Comparison of ENCODE assay signal across 1 cellular context in the genomic region with DNA sequence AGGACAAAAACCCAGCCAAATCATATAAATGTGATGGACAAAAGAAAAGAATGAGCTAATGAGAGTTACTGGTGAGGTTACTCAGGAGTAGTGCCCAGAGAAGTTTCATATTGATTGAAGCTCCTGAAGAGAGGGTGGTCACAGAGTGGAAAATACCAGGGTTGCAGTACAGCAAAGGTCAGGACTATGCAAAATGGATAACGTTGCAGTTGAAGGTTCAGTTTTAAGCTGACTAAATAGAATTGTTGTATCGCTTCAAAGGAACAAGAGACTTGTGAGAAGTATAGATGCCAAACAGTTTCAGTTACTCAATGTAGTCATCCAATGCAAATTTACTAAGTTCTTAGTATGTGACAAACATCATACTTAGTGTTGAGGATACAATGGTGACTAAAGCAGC.
TF ChIP-seq lines count a peak whose summit lies in the region.

No MANE protein-coding gene starts in this region.

TF ChIP-seq in HepG2, 621 proteins besides CTCF, POLR2A, EP300 and RAD21 (continued from another document and continues in another):
- no peak for TF ChIP-seq ZFP90 (CRISPR knock-in tag; IDR thresholded peaks at IDR 0.05; ENCODE audit: borderline replicate concordance)
- no peak for TF ChIP-seq JDP2 (CRISPR knock-in tag; IDR thresholded peaks at IDR 0.05; ENCODE audit: borderline replicate concordance)
- TF ChIP-seq, protein P1, sequence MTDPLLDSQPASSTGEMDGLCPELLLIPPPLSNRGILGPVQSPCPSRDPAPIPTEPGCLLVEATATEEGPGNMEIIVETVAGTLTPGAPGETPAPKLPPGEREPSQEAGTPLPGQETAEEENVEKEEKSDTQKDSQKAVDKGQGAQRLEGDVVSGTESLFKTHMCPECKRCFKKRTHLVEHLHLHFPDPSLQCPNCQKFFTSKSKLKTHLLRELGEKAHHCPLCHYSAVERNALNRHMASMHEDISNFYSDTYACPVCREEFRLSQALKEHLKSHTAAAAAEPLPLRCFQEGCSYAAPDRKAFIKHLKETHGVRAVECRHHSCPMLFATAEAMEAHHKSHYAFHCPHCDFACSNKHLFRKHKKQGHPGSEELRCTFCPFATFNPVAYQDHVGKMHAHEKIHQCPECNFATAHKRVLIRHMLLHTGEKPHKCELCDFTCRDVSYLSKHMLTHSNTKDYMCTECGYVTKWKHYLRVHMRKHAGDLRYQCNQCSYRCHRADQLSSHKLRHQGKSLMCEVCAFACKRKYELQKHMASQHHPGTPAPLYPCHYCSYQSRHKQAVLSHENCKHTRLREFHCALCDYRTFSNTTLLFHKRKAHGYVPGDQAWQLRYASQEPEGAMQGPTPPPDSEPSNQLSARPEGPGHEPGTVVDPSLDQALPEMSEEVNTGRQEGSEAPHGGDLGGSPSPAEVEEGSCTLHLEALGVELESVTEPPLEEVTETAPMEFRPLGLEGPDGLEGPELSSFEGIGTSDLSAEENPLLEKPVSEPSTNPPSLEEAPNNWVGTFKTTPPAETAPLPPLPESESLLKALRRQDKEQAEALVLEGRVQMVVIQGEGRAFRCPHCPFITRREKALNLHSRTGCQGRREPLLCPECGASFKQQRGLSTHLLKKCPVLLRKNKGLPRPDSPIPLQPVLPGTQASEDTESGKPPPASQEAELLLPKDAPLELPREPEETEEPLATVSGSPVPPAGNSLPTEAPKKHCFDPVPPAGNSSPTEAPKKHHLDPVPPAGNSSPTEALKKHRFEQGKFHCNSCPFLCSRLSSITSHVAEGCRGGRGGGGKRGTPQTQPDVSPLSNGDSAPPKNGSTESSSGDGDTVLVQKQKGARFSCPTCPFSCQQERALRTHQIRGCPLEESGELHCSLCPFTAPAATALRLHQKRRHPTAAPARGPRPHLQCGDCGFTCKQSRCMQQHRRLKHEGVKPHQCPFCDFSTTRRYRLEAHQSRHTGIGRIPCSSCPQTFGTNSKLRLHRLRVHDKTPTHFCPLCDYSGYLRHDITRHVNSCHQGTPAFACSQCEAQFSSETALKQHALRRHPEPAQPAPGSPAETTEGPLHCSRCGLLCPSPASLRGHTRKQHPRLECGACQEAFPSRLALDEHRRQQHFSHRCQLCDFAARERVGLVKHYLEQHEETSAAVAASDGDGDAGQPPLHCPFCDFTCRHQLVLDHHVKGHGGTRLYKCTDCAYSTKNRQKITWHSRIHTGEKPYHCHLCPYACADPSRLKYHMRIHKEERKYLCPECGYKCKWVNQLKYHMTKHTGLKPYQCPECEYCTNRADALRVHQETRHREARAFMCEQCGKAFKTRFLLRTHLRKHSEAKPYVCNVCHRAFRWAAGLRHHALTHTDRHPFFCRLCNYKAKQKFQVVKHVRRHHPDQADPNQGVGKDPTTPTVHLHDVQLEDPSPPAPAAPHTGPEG (CRISPR knock-in tag; IDR thresholded peaks at IDR 0.05): no peak
- TF ChIP-seq HNRNPL (IDR thresholded peaks at IDR 0.05; ENCODE audit: low read depth, low read length): no peak
- TF ChIP-seq, protein P2, sequence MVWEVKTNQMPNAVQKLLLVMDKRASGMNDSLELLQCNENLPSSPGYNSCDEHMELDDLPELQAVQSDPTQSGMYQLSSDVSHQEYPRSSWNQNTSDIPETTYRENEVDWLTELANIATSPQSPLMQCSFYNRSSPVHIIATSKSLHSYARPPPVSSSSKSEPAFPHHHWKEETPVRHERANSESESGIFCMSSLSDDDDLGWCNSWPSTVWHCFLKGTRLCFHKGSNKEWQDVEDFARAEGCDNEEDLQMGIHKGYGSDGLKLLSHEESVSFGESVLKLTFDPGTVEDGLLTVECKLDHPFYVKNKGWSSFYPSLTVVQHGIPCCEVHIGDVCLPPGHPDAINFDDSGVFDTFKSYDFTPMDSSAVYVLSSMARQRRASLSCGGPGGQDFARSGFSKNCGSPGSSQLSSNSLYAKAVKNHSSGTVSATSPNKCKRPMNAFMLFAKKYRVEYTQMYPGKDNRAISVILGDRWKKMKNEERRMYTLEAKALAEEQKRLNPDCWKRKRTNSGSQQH (CRISPR knock-in tag; IDR thresholded peaks at IDR 0.05; ENCODE audit: low read depth): no peak
- no peak for TF ChIP-seq GABPB1 (CRISPR knock-in tag; IDR thresholded peaks at IDR 0.05)
- TF ChIP-seq ETV5 (CRISPR knock-in tag; IDR thresholded peaks at IDR 0.05; ENCODE audit: borderline replicate concordance): no peak; the same call in 1 of the 2 replicates
- TF ChIP-seq, protein P3, sequence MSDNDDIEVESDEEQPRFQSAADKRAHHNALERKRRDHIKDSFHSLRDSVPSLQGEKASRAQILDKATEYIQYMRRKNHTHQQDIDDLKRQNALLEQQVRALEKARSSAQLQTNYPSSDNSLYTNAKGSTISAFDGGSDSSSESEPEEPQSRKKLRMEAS (IDR thresholded peaks at IDR 0.05): no peak
- TF ChIP-seq, protein P4, sequence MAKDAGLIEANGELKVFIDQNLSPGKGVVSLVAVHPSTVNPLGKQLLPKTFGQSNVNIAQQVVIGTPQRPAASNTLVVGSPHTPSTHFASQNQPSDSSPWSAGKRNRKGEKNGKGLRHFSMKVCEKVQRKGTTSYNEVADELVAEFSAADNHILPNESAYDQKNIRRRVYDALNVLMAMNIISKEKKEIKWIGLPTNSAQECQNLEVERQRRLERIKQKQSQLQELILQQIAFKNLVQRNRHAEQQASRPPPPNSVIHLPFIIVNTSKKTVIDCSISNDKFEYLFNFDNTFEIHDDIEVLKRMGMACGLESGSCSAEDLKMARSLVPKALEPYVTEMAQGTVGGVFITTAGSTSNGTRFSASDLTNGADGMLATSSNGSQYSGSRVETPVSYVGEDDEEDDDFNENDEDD (CRISPR knock-in tag; IDR thresholded peaks at IDR 0.05; ENCODE audit: borderline replicate concordance): no peak
- TF ChIP-seq ZNF501 (CRISPR knock-in tag; IDR thresholded peaks at IDR 0.05): no peak
- no peak for TF ChIP-seq HCFC1 (IDR thresholded peaks at IDR 0.05; ENCODE audit: low read depth, low read length)
- TF ChIP-seq ZNF12 (CRISPR knock-in tag; IDR thresholded peaks at IDR 0.05): 0 out of 2 replicates have a peak, but pooled peaks have one; percentile 49
- TF ChIP-seq, protein P5, sequence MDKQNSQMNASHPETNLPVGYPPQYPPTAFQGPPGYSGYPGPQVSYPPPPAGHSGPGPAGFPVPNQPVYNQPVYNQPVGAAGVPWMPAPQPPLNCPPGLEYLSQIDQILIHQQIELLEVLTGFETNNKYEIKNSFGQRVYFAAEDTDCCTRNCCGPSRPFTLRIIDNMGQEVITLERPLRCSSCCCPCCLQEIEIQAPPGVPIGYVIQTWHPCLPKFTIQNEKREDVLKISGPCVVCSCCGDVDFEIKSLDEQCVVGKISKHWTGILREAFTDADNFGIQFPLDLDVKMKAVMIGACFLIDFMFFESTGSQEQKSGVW (CRISPR knock-in tag; IDR thresholded peaks at IDR 0.05; ENCODE audit: borderline replicate concordance): no peak
- TF ChIP-seq ZFYVE20 (CRISPR knock-in tag; IDR thresholded peaks at IDR 0.05; ENCODE audit: borderline replicate concordance, low read depth): no peak
- no peak for TF ChIP-seq ZFP37 (CRISPR knock-in tag; IDR thresholded peaks at IDR 0.05; ENCODE audit: borderline replicate concordance)
- no peak for TF ChIP-seq MEIS2 (CRISPR knock-in tag; IDR thresholded peaks at IDR 0.05)
- no peak for TF ChIP-seq HMGXB3 (CRISPR knock-in tag; IDR thresholded peaks at IDR 0.05; ENCODE audit: borderline replicate concordance)
- TF ChIP-seq PHF21A (CRISPR knock-in tag; IDR thresholded peaks at IDR 0.05): no peak
- TF ChIP-seq FOXJ3 (CRISPR knock-in tag; IDR thresholded peaks at IDR 0.05; ENCODE audit: borderline replicate concordance): peak; percentile 68
- no peak for TF ChIP-seq GATAD1 (CRISPR knock-in tag; IDR thresholded peaks at IDR 0.05)
- TF ChIP-seq ZBTB26 (CRISPR knock-in tag; IDR thresholded peaks at IDR 0.05; ENCODE audit: borderline replicate concordance): no peak
- no peak for TF ChIP-seq NFIB (CRISPR knock-in tag; IDR thresholded peaks at IDR 0.05; ENCODE audit: borderline replicate concordance)
- no peak for TF ChIP-seq ZNF207 (IDR thresholded peaks at IDR 0.05; ENCODE audit: borderline replicate concordance)
- no peak for TF ChIP-seq ZNF337 (CRISPR knock-in tag; IDR thresholded peaks at IDR 0.05; ENCODE audit: borderline replicate concordance, low read depth)
- TF ChIP-seq ARNT (IDR thresholded peaks at IDR 0.05): no peak
- peak; percentile 76 for TF ChIP-seq KDM6A (CRISPR knock-in tag; IDR thresholded peaks at IDR 0.05; ENCODE audit: low read depth)
- peak; percentile 74; the same call in 1 of the 2 replicates for TF ChIP-seq TARDBP (CRISPR knock-in tag; IDR thresholded peaks at IDR 0.05)
- no peak for TF ChIP-seq ZNF282 (IDR thresholded peaks at IDR 0.05; ENCODE audit: partially characterized antibody)
- TF ChIP-seq ZNF484 (CRISPR knock-in tag; IDR thresholded peaks at IDR 0.05; ENCODE audit: borderline replicate concordance, low read depth): no peak
- TF ChIP-seq, protein P6, sequence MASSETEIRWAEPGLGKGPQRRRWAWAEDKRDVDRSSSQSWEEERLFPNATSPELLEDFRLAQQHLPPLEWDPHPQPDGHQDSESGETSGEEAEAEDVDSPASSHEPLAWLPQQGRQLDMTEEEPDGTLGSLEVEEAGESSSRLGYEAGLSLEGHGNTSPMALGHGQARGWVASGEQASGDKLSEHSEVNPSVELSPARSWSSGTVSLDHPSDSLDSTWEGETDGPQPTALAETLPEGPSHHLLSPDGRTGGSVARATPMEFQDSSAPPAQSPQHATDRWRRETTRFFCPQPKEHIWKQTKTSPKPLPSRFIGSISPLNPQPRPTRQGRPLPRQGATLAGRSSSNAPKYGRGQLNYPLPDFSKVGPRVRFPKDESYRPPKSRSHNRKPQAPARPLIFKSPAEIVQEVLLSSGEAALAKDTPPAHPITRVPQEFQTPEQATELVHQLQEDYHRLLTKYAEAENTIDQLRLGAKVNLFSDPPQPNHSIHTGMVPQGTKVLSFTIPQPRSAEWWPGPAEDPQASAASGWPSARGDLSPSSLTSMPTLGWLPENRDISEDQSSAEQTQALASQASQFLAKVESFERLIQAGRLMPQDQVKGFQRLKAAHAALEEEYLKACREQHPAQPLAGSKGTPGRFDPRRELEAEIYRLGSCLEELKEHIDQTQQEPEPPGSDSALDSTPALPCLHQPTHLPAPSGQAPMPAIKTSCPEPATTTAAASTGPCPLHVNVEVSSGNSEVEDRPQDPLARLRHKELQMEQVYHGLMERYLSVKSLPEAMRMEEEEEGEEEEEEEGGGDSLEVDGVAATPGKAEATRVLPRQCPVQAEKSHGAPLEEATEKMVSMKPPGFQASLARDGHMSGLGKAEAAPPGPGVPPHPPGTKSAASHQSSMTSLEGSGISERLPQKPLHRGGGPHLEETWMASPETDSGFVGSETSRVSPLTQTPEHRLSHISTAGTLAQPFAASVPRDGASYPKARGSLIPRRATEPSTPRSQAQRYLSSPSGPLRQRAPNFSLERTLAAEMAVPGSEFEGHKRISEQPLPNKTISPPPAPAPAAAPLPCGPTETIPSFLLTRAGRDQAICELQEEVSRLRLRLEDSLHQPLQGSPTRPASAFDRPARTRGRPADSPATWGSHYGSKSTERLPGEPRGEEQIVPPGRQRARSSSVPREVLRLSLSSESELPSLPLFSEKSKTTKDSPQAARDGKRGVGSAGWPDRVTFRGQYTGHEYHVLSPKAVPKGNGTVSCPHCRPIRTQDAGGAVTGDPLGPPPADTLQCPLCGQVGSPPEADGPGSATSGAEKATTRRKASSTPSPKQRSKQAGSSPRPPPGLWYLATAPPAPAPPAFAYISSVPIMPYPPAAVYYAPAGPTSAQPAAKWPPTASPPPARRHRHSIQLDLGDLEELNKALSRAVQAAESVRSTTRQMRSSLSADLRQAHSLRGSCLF (CRISPR knock-in tag; IDR thresholded peaks at IDR 0.05; ENCODE audit: borderline replicate concordance): no peak
